In the genomic region with DNA sequence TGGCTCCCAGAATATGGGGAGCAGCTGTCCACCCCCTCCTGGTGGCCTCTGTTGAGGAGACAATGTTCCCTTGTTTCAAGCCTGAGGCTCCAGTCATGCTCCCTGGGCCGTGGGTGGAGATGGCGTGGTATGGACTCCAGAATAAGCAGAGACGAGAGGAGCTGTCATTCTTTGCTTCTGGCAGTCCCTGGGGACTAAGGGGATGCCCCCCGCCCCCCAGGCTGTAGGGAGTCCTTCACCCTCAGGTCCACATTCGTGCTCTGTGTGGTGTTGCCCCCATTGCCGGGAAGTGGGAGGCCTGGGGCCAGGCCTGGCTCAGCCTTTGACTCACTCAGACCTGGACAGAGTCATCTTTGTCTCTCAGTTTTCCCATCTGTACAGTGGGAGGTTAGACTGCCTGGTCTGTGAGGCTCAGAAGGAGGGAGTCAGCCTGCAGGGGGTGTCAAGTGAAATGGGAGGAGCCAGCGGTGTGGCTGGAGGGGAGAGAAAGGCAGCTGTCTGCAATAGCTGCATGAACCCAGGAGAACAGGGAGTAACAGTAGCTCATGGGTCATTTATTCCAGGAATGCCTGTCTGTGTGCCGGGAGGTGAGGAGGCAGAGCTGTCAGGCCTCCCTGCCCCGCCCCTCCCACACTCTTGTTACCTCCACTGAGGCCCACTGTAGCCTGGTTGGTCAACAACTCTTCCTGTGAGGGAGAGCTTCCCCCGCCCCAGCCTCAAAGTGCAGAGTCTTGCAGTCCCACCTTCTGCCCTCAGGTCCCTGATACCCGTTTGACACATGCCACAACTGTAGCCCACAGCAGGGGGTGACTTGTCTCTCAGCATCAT, we compare ENCODE assay signal across 9 cellular contexts. TPM values are rescaled to one million over a fixed set of nuclear protein-coding genes. Genes with fewer than 3 reads are reported as not detected.
DNase-seq lines count a peak whose midpoint lies in the region; ATAC-seq lines count a peak whose summit lies in the region.
"Had no signal": no experiment of that assay in that cellular context is flagged by ENCODE, and none has a peak within 500 bp of the region (broad histone marks: within the 10 kb centered on the region; RNA-seq: fewer than 3 reads in every experiment).

No MANE protein-coding gene starts in this region.

- in situ Hi-C loops in SK-MEL-5 (cut with HindIII; ENCODE audit: low pct_unique_long_range_greater_than_20kb, low sequenced_read_pairs) = no loop called here

- ATAC-seq in GM19025 (IDR thresholded peaks at IDR 0.05; ENCODE audit: low read depth, unreplicated experiment) (peak; percentile 50), Right ventricle myocardium superior (ENCODE audit: poor library complexity) (peak; percentile 50), sciatic nerve (peak; percentile 47), GM18873 (IDR thresholded peaks at IDR 0.05; ENCODE audit: low FRiP score, unreplicated experiment) (no peak)

- peak; percentile 86 for DNase-seq in SK-MEL-5 (ENCODE audit: low read depth, low spot score)
- peak; percentile 62 for DNase-seq in Right ventricle myocardium superior
- peak; percentile 81 for DNase-seq in sciatic nerve (ENCODE audit: low spot score)
- no peak for DNase-seq in RKO (ENCODE audit: low spot score)
- DNase-seq in NCI-H526 treated with DMSO at 0.1 percent for 48 hours (lab: John Stamatoyannopoulos, UW) = no peak
- no peak for DNase-seq in stimulated activated CD4-positive, alpha-beta T cell treated with anti-CD3 and anti-CD28 coated beads, Interleukin-15, amount 100 ng/mL, for 24 hours

- intact Hi-C loops in Right ventricle myocardium superior (cut with DNase I) (no loop called here), sciatic nerve (cut with DNase I) (no loop called here)

RNA-seq across cellular contexts. Expression of gene ARHGEF17, which starts 6.3 kb away (rescaled TPM):
- 1.1 and 1.5 TPM in 2 replicates for total RNA-seq in SK-MEL-5 (2014; rRNA removed; shearing (Covaris generic))
- polyA plus RNA-seq in SK-MEL-5 (2015; cell fraction: cytosol; rRNA removed) = 5.2 and 7.0 TPM in 2 replicates
- 19.2 and 24.5 TPM in 2 replicates for polyA plus RNA-seq in SK-MEL-5 (2015; cell fraction: nucleus; rRNA removed)
- 51.5 TPM for total RNA-seq in Right ventricle myocardium superior
- total RNA-seq in sciatic nerve = 110 TPM

RNA-seq across cellular contexts. Expression of gene P2RY6, which starts 42.2 kb away (rescaled TPM):
- not detected in 2 replicates for total RNA-seq in SK-MEL-5 (2014; rRNA removed; shearing (Covaris generic))
- not detected in 2 replicates for polyA plus RNA-seq in SK-MEL-5 (2015; cell fraction: cytosol; rRNA removed)
- not detected in 2 replicates for polyA plus RNA-seq in SK-MEL-5 (2015; cell fraction: nucleus; rRNA removed)
- 2.1 TPM for total RNA-seq in Right ventricle myocardium superior
- total RNA-seq in sciatic nerve = 3.6 TPM
- polyA plus RNA-seq: neural cell had no signal

Comparison
In these comparisons a context has a peak if more than half of its experiments do, and no peak if none do; other contexts are left out.
1. DNase-seq: peak in SK-MEL-5 (single experiment), Right ventricle myocardium superior (single experiment) and sciatic nerve (single experiment); none in RKO (single experiment), NCI-H526 treated with DMSO at 0.1 percent for 48 hours (single experiment) and stimulated activated CD4-positive, alpha-beta T cell treated with anti-CD3 and anti-CD28 coated beads, Interleukin-15, amount 100 ng/mL, for 24 hours (single experiment).
2. RNA of gene ARHGEF17, which starts 6.3 kb away (total RNA-seq): 110 TPM in sciatic nerve (single experiment) and 51.5 TPM in Right ventricle myocardium superior (single experiment); 1.1 to 1.5 TPM in SK-MEL-5; every median in the first group is over 10 times any median in the second.